Comparison of ENCODE assay signal across 10 cellular contexts in the genomic region with DNA sequence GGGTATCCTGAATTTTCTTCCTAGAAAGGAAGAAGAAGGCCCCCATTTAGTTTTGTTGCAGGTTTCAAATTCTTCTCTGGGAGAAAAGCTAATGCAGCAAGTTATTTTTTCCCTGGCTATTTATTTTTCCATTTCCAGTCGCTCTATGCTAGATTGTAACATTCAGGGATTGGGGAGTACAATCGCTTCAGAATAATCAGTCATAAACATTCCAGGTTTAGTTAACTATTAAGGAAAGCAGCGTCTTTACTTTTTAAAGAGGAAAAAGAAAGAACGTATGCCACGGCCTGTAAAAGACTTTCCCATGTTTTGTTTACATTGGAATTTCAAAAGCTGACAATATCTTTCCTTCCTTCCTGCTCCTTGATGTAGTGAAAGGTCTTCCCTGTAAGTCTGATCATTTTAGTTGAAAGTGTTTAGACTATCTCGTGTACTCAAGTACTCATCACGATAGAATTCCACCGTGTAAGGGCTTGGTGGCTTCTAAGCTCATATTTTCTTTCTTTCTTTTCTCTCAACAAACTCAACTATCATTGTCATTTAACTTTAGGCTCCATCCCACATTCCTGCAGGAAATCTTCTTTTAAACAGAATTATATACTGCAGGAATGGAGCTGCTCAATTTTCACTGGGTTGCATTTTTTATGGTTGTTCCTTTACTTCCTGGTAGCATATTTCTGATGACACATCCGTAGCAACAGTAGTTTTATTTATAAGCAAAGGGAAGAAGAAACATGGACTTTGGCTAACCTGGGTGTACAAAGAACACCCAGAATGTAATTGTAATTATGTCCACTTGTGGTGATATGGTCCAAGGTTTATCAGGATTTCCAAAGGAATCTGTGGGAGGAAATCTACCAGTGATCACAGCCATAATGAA.
A peak's percentile ranks its signal among the peaks of the same experiment; 100 is the strongest.
DNase-seq lines count a peak whose midpoint lies in the region; ATAC-seq and TF ChIP-seq lines count a peak whose summit lies in the region.
"Had no signal": no experiment of that assay in that cellular context is flagged by ENCODE, and none has a peak within 500 bp of the region (broad histone marks: within the 10 kb centered on the region; RNA-seq: fewer than 3 reads in every experiment).

No MANE protein-coding gene starts in this region.

- CTCF ChIA-PET in PC-3 (lab: Charles Lee), result no interaction called here

- H3K27me3 Mint-ChIP-seq in nephron (ENCODE audit: low read depth), result peaks cover 9% of the 10 kb centered on the region

- H3K4me1 Mint-ChIP-seq in nephron, result peaks cover 39% of the 10 kb centered on the region

- H3K9me3 Mint-ChIP-seq in nephron, result peaks cover 6% of the 10 kb centered on the region

- intact Hi-C loops in PC-3 (cut with micrococcal nuclease) (loop anchor here (1.0 to 10.0 kb wide), 4 partner anchors 146 to 538 kb away; no protein-coding TSS in a partner anchor), esophagus squamous epithelium (cut with DNase I) (no loop called here)

- H3K9me3 ChIP-seq in PC-3 (ENCODE audit: low read length) (no peaks in the 10 kb centered on the region), esophagus squamous epithelium (no peaks in the 10 kb centered on the region)

- H3K4me3 ChIP-seq in PC-3 (ENCODE audit: low read length) (peak overlapping the region; percentile 54), esophagus squamous epithelium (peak overlapping the region in 1 of 4 donors; percentile 7)

- peak overlapping the region in 1 of 3 experiments; percentile 9 for H3K4me3 Mint-ChIP-seq in nephron

- peak overlapping the region; percentile 79 to 88 (median 85) for H3K27ac Mint-ChIP-seq in nephron

- H3K36me3 ChIP-seq in PC-3 (ENCODE audit: low read depth, low read length), result no peaks in the 10 kb centered on the region
- no peaks in the 10 kb centered on the region for H3K36me3 ChIP-seq in esophagus squamous epithelium

- no peaks in the 10 kb centered on the region for H3K79me2 ChIP-seq in PC-3 (ENCODE audit: low read length)

- H3K9ac ChIP-seq in PC-3 (ENCODE audit: low read length), result peak overlapping the region; percentile 62

- peak; percentile 66 for ATAC-seq in PC-3
- ATAC-seq in GM18858 (IDR thresholded peaks at IDR 0.05; ENCODE audit: unreplicated experiment), result no peak
- no peak for ATAC-seq in HG03039 (IDR thresholded peaks at IDR 0.05; ENCODE audit: unreplicated experiment)

- no peaks in the 10 kb centered on the region for H3K27me3 ChIP-seq in PC-3 (ENCODE audit: low read length)
- H3K27me3 ChIP-seq in esophagus squamous epithelium, result no peaks in the 10 kb centered on the region

- WGBS in esophagus squamous epithelium, 2 donors, result 26 to 35% methylated on average over 9 of the region's 9 CpGs

- no peaks in the 10 kb centered on the region for H3K36me3 Mint-ChIP-seq in nephron (ENCODE audit: low read depth)

- TF ChIP-seq CTCF in PC-3 (conservative IDR thresholded peaks at IDR 0.05; ENCODE audit: low read depth, low read length) (peak; percentile 48; the same call in 1 of the 2 replicates), esophagus squamous epithelium (IDR thresholded peaks at IDR 0.05) (peak in 4 of 6 experiments; percentile 9 to 42 (median 11)), nephron (IDR thresholded peaks at IDR 0.05; ENCODE audit: unreplicated experiment in 3 of 3) (peak in 1 of 3 experiments; percentile 28)

- peak; percentile 61 for DNase-seq in AG20443 (ENCODE audit: low spot score)
- DNase-seq in PC-3, result peak; percentile 79
- no peak for DNase-seq in esophagus squamous epithelium (lab: John Stamatoyannopoulos, UW)
- DNase-seq in activated naive CD4-positive, alpha-beta T cell (lab: John Stamatoyannopoulos, UW), result no peak
- DNase-seq in NCI-H1694 treated with DMSO at 0.1 percent for 48 hours (lab: John Stamatoyannopoulos, UW), result no peak
- DNase-seq: activated T-cell treated with anti-CD3 and anti-CD28 coated beads, Interleukin-2, amount 50 U/mL, for 1 hour; DMS79 had no signal

- POLR2A ChIA-PET in PC-3 (lab: Charles Lee; ENCODE audit: unreplicated experiment), result interaction anchor here (0.6 kb wide), 2 partner anchors 70 to 260 kb away, joined by 3 to 5 read pairs; no protein-coding TSS in a partner anchor

- H3K4me1 ChIP-seq in PC-3 (ENCODE audit: insufficient read depth, low read length), result peaks cover 47% of the 10 kb centered on the region
- H3K4me1 ChIP-seq in esophagus squamous epithelium, result peaks cover 0 to 14% (median 0%) of the 10 kb centered on the region in 3 donors

- TSS peak; percentile 72 for BruUV-seq in PC-3 (replicated peaks; lab: Mats Ljungman, UMichigan)

- H4K20me1 ChIP-seq in PC-3 (ENCODE audit: low read length), result no peaks in the 10 kb centered on the region

- H3F3A ChIP-seq in PC-3 (ENCODE audit: low read length, unreplicated experiment), result peaks cover 7% of the 10 kb centered on the region

- no peaks in the 10 kb centered on the region for H3K9me2 ChIP-seq in PC-3 (replicated peaks; ENCODE audit: low read length)

- peak overlapping the region; percentile 92 for H3K27ac ChIP-seq in PC-3 (ENCODE audit: low read length)
- peak overlapping the region in 2 of 4 donors; percentile 31 to 32 for H3K27ac ChIP-seq in esophagus squamous epithelium

- H3K4me2 ChIP-seq in PC-3 (ENCODE audit: low read length), result peak overlapping the region; percentile 82

- TF ChIP-seq POLR2A in esophagus squamous epithelium (IDR thresholded peaks at IDR 0.05), result no peak

- H2AFZ ChIP-seq in PC-3 (ENCODE audit: low read length), result peak overlapping the region; percentile 69

Comparison
In these comparisons a context has a peak if more than half of its experiments do, and no peak if none do; other contexts are left out.
1. DNase-seq: peak in AG20443 (single experiment) and PC-3 (single experiment); none in esophagus squamous epithelium (single experiment), activated naive CD4-positive, alpha-beta T cell (0 of 4) and NCI-H1694 treated with DMSO at 0.1 percent for 48 hours (single experiment).